9 cellular contexts compared by ENCODE assay signal in the genomic region with DNA sequence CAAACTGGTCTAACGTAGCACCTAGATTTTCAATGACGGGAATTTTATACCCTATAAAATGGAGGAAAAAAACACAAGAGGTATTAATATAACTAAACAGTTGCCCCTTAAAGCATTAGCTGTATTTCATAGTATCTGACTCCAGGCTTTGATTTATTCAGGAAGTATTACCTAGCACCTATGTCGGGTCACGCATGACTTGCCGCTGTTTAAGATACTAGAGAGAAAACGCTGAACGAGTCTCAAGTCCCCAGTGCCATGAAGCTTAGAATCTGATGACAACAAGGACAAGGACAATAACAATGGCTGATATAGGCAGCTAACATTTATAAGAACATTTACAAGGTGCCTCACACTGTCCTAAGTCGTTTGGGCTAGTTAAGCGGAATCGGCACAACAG. TPM values are rescaled to one million over a fixed set of nuclear protein-coding genes. Genes with fewer than 3 reads are reported as not detected.
DNase-seq lines count a peak whose midpoint lies in the region; ATAC-seq, FAIRE-seq and TF ChIP-seq lines count a peak whose summit lies in the region.
"Had no signal": no experiment of that assay in that cellular context is flagged by ENCODE, and none has a peak within 500 bp of the region (broad histone marks: within the 10 kb centered on the region; RNA-seq: fewer than 3 reads in every experiment).

No MANE protein-coding gene starts in this region.

- no peaks in the 10 kb centered on the region for H3K9me3 Mint-ChIP-seq in activated naive CD8-positive, alpha-beta T cell treated with anti-CD3 and anti-CD28 coated beads, Interleukin-2, amount 50 U/mL, for 24 hours
- H3K9me3 Mint-ChIP-seq in memory B cell = no peaks in the 10 kb centered on the region

- H3K79me2 ChIP-seq in HCT116 (ENCODE audit: insufficient read depth, low read length) = peaks cover 70% of the 10 kb centered on the region

- no peaks in the 10 kb centered on the region for H3K27me3 Mint-ChIP-seq in activated naive CD8-positive, alpha-beta T cell treated with anti-CD3 and anti-CD28 coated beads, Interleukin-2, amount 50 U/mL, for 24 hours
- no peaks in the 10 kb centered on the region for H3K27me3 Mint-ChIP-seq in memory B cell

- FAIRE-seq in urothelium cell line (lab: Jason Lieb, UNC) = no peak

- H3K9me3 ChIP-seq in HCT116 (ENCODE audit: control insufficient read depth in 1 of 2, insufficient read depth in 1 of 2, low read depth in 1 of 2, low read length in 2 of 2) (no peaks in the 10 kb centered on the region), thyroid gland (no peaks in the 10 kb centered on the region)

- no peaks in the 10 kb centered on the region for H3K27me3 ChIP-seq in HCT116 (ENCODE audit: insufficient read depth, low read length)
- H3K27me3 ChIP-seq in thyroid gland = no peaks in the 10 kb centered on the region

- no peak overlapping the region for H2AFZ ChIP-seq in HCT116 (ENCODE audit: low read depth, low read length, poor library complexity, severe bottlenecking)

- H3K4me3 Mint-ChIP-seq in activated naive CD8-positive, alpha-beta T cell treated with anti-CD3 and anti-CD28 coated beads, Interleukin-2, amount 50 U/mL, for 24 hours = peak overlapping the region; percentile 99
- H3K4me3 Mint-ChIP-seq in memory B cell = peak overlapping the region; percentile 95

- RAD21 ChIA-PET in HCT116 (lab: Charles Lee; ENCODE audit: low non-redundant PET in 1 of 2, low total read pairs in 2 of 2, uncharacterized antibody in 2 of 2, unreplicated experiment in 2 of 2) = no interaction called here

- peaks cover 61% of the 10 kb centered on the region for H3K4me1 Mint-ChIP-seq in activated naive CD8-positive, alpha-beta T cell treated with anti-CD3 and anti-CD28 coated beads, Interleukin-2, amount 50 U/mL, for 24 hours
- peaks cover 35% of the 10 kb centered on the region for H3K4me1 Mint-ChIP-seq in memory B cell

- CTCF ChIA-PET in AG04449 (lab: Yijun Ruan, JAX) = interaction anchor here (1.1 to 18.3 kb wide), 4 partner anchors 8 to 346 kb away, joined by 3 to 353 read pairs (median 10); no protein-coding TSS in a partner anchor
- CTCF ChIA-PET in HCT116 (lab: Charles Lee) = no interaction called here

- H3K27ac ChIP-seq in HCT116 (ENCODE audit: low read depth, low read length) (no peak overlapping the region), thyroid gland (no peak overlapping the region)

- no peak for TF ChIP-seq RAD21 in HCT116 (IDR thresholded peaks at IDR 0.05; ENCODE audit: low read depth)

- ATAC-seq in HCT116 (no peak), memory B cell (ENCODE audit: low read depth) (peak; percentile 19), HG02885 (IDR thresholded peaks at IDR 0.05; ENCODE audit: poor library complexity, unreplicated experiment) (no peak)
- ATAC-seq in activated naive CD8-positive, alpha-beta T cell treated with anti-CD3 and anti-CD28 coated beads, Interleukin-2, amount 50 U/mL, for 24 hours = no peak

- BruUV-seq in HCT116 (replicated peaks; lab: Mats Ljungman, UMichigan) = TSS peak; percentile 35

- H3K36me3 ChIP-seq in HCT116 (ENCODE audit: control insufficient read depth in 1 of 2, insufficient read depth in 2 of 2, low read length in 2 of 2) (peaks cover 17 to 29% of the 10 kb centered on the region in 2 experiments; a peak in 3 of 4 replicates), thyroid gland (no peaks in the 10 kb centered on the region)

- no peak for DNase-seq in AG04449 (ENCODE audit: low read depth, low spot score)
- no peak for DNase-seq in HCT116 (ENCODE audit: low read depth, low spot score)
- DNase-seq in activated naive CD8-positive, alpha-beta T cell treated with anti-CD3 and anti-CD28 coated beads, Interleukin-2, amount 50 U/mL, for 24 hours = no peak
- DNase-seq in memory B cell (ENCODE audit: low spot score in 2 of 2) = no peak
- no peak for DNase-seq in thyroid gland
- DNase-seq in urothelium cell line (ENCODE audit: low spot score) = no peak
- no peak for DNase-seq in SKM-1 (lab: John Stamatoyannopoulos, UW; ENCODE audit: unreplicated experiment)
- DNase-seq: NCI-H446 had no signal

- H3K36me3 Mint-ChIP-seq in activated naive CD8-positive, alpha-beta T cell treated with anti-CD3 and anti-CD28 coated beads, Interleukin-2, amount 50 U/mL, for 24 hours (ENCODE audit: low read depth) = peaks cover 52% of the 10 kb centered on the region
- peaks cover 6% of the 10 kb centered on the region for H3K36me3 Mint-ChIP-seq in memory B cell

- peak overlapping the region; percentile 97 for H3K27ac Mint-ChIP-seq in activated naive CD8-positive, alpha-beta T cell treated with anti-CD3 and anti-CD28 coated beads, Interleukin-2, amount 50 U/mL, for 24 hours
- H3K27ac Mint-ChIP-seq in memory B cell = peak overlapping the region; percentile 97

- WGBS in thyroid gland, 2 donors = 44 to 51% methylated on average over 10 of the region's 10 CpGs

- H3K4me2 ChIP-seq in HCT116 (ENCODE audit: low read length) = peak overlapping the region; percentile 90

- peak overlapping the region; percentile 98 for H3K9ac ChIP-seq in HCT116 (ENCODE audit: low read length)

- H3K4me1 ChIP-seq in HCT116 (ENCODE audit: control insufficient read depth in 1 of 2, insufficient read depth in 2 of 2, low read length in 2 of 2) (peaks cover 15 to 40% of the 10 kb centered on the region in 2 experiments), thyroid gland (peaks cover 12 to 20% of the 10 kb centered on the region in 2 donors)

- no peak for TF ChIP-seq POLR2A in HCT116 (IDR thresholded peaks at IDR 0.05; ENCODE audit: borderline replicate concordance, extremely low read depth, insufficient read depth, insufficient read length)
- no peak for TF ChIP-seq POLR2A in thyroid gland (IDR thresholded peaks at IDR 0.05)

- intact Hi-C loops in HCT116 (cut with micrococcal nuclease) = no loop called here
- intact Hi-C loops in thyroid gland (cut with DNase I) = no loop called here

- peak overlapping the region; percentile 91 for H3K4me3 ChIP-seq in AG04449 (ENCODE audit: low read depth, low read length)
- H3K4me3 ChIP-seq in HCT116 (replicated peaks in 1 of 2; ENCODE audit: low read depth in 1 of 2, low read length in 2 of 2) = peak overlapping the region; percentile 57 to 96
- peak overlapping the region in 1 of 3 donors; percentile 76 for H3K4me3 ChIP-seq in thyroid gland (replicated peaks in 1 of 3)

- H3K9me2 ChIP-seq in HCT116 (ENCODE audit: insufficient read depth) = no peaks in the 10 kb centered on the region

- peaks cover 47% of the 10 kb centered on the region; the same call in 1 of the 2 replicates for H4K20me1 ChIP-seq in HCT116 (ENCODE audit: insufficient read depth)

- POLR2A ChIA-PET in AG04449 (lab: Yijun Ruan, JAX) = no interaction called here
- POLR2A ChIA-PET in HCT116 (lab: Charles Lee) = no interaction called here

- TF ChIP-seq CTCF in AG04449 (IDR thresholded peaks at IDR 0.05; ENCODE audit: insufficient read depth, low read length, missing control alignments) = no peak
- no peak for TF ChIP-seq CTCF in HCT116 (IDR thresholded peaks at IDR 0.05 in 2 of 3, conservative IDR thresholded peaks at IDR 0.05 in 1 of 3; ENCODE audit: borderline replicate concordance in 1 of 3, insufficient read depth in 1 of 3, low read depth in 2 of 3, low read length in 2 of 3)
- TF ChIP-seq CTCF in thyroid gland (IDR thresholded peaks at IDR 0.05) = no peak

TF ChIP-seq in HCT116, 20 proteins besides CTCF, POLR2A, EP300 and RAD21 (continues in another document):
- TF ChIP-seq JUND (IDR thresholded peaks at IDR 0.05) (no peak), SRF (IDR thresholded peaks at IDR 0.05; ENCODE audit: low read depth) (no peak), FOSL1 (IDR thresholded peaks at IDR 0.05; ENCODE audit: low read depth) (no peak), CBX3 (IDR thresholded peaks at IDR 0.05; ENCODE audit: low read depth) (no peak), EGR1 (IDR thresholded peaks at IDR 0.05; ENCODE audit: low read depth) (no peak), TCF7L2 (IDR thresholded peaks at IDR 0.05; ENCODE audit: borderline replicate concordance, extremely low read depth, insufficient read depth, insufficient read length) (no peak), POLR2AphosphoS5 (IDR thresholded peaks at IDR 0.05; ENCODE audit: low read depth, low read length) (no peak), ELF1 (IDR thresholded peaks at IDR 0.05; ENCODE audit: borderline replicate concordance, low read depth) (no peak), ZNF274 (IDR thresholded peaks at IDR 0.05; ENCODE audit: low read depth, low read length) (no peak)
- TF ChIP-seq, protein P1, sequence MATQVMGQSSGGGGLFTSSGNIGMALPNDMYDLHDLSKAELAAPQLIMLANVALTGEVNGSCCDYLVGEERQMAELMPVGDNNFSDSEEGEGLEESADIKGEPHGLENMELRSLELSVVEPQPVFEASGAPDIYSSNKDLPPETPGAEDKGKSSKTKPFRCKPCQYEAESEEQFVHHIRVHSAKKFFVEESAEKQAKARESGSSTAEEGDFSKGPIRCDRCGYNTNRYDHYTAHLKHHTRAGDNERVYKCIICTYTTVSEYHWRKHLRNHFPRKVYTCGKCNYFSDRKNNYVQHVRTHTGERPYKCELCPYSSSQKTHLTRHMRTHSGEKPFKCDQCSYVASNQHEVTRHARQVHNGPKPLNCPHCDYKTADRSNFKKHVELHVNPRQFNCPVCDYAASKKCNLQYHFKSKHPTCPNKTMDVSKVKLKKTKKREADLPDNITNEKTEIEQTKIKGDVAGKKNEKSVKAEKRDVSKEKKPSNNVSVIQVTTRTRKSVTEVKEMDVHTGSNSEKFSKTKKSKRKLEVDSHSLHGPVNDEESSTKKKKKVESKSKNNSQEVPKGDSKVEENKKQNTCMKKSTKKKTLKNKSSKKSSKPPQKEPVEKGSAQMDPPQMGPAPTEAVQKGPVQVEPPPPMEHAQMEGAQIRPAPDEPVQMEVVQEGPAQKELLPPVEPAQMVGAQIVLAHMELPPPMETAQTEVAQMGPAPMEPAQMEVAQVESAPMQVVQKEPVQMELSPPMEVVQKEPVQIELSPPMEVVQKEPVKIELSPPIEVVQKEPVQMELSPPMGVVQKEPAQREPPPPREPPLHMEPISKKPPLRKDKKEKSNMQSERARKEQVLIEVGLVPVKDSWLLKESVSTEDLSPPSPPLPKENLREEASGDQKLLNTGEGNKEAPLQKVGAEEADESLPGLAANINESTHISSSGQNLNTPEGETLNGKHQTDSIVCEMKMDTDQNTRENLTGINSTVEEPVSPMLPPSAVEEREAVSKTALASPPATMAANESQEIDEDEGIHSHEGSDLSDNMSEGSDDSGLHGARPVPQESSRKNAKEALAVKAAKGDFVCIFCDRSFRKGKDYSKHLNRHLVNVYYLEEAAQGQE (IDR thresholded peaks at IDR 0.05; ENCODE audit: low read depth) = no peak

RNA-seq across cellular contexts. Expression of a gene that starts 1.9 kb away (rescaled TPM):
- total RNA-seq in HCT116 (2021; ENCODE audit: unreplicated experiment) = 104 TPM
- 54.3 and 64.9 TPM in 2 replicates for polyA plus RNA-seq in HCT116 (2012)
- 100 to 1,000 TPM in 1 of 4 donors, 10 to 100 TPM in 3; 34.8 to 111 (median 71.1) TPM for total RNA-seq in thyroid gland

RNA-seq across cellular contexts. Expression of a gene that starts 15.8 kb away (rescaled TPM):
- total RNA-seq in HCT116 (2021; ENCODE audit: unreplicated experiment) = 45.6 TPM
- polyA plus RNA-seq in HCT116 (2012) = 41.6 and 53.8 TPM in 2 replicates
- 10 to 100 TPM; 50.4 to 77.3 (median 65.6) TPM for total RNA-seq in thyroid gland

RNA-seq across cellular contexts. Expression of a gene that starts 41.3 kb away (rescaled TPM):
- 25.4 TPM for total RNA-seq in HCT116 (2021; ENCODE audit: unreplicated experiment)
- 10.0 and 13.2 TPM in 2 replicates for polyA plus RNA-seq in HCT116 (2012)
- 10 to 100 TPM; 13.8 to 26.6 (median 18.5) TPM for total RNA-seq in thyroid gland
